ENCODE assay signal across 18 cellular contexts in genomic region chr12:30416631-30417030, GRCh38.
DNase-seq lines count a peak whose midpoint lies in the region; ATAC-seq and TF ChIP-seq lines count a peak whose summit lies in the region.
"Had no signal": no experiment of that assay in that cellular context is flagged by ENCODE, and none has a peak within 500 bp of the region (broad histone marks: within the 10 kb centered on the region; RNA-seq: fewer than 3 reads in every experiment).

No MANE protein-coding gene starts in this region.

- H3K9ac ChIP-seq in mammary epithelial cell (ENCODE audit: insufficient read depth, low read length), result peak overlapping the region; percentile 40
- no peak overlapping the region for H3K9ac ChIP-seq in PC-3 (ENCODE audit: low read length)
- H3K9ac ChIP-seq: BLaER1 had no signal

- H3K9me3 Mint-ChIP-seq in activated T-cell treated with anti-CD3 and anti-CD28 coated beads, Interleukin-2, amount 50 U/mL, for 4 hours, result peaks cover 6% of the 10 kb centered on the region

- intact Hi-C loops in mammary epithelial cell (cut with micrococcal nuclease), result loop anchor here (1.0 to 2.0 kb wide), 2 partner anchors 41 to 378 kb away; no protein-coding TSS in a partner anchor
- intact Hi-C loops in PC-3 (cut with micrococcal nuclease), result no loop called here
- intact Hi-C loops in A673 (cut with micrococcal nuclease; ENCODE audit: unreplicated experiment), result no loop called here

- POLR2A ChIA-PET in RWPE1 (lab: Yijun Ruan, JAX; ENCODE audit: low non-redundant PET), result no interaction called here
- POLR2A ChIA-PET in PC-3 (lab: Charles Lee; ENCODE audit: unreplicated experiment), result no interaction called here
- POLR2A ChIA-PET in A673 (lab: Charles Lee; ENCODE audit: low non-redundant PET), result no interaction called here

- H3K36me3 ChIP-seq in mammary epithelial cell (ENCODE audit: insufficient read depth, low read length), result no peaks in the 10 kb centered on the region
- no peaks in the 10 kb centered on the region for H3K36me3 ChIP-seq in osteoblast (ENCODE audit: insufficient read depth, low read length)
- no peaks in the 10 kb centered on the region for H3K36me3 ChIP-seq in PC-3 (ENCODE audit: low read depth, low read length)
- H3K36me3 ChIP-seq in A673 (ENCODE audit: insufficient read depth, low read length, poor library complexity, severe bottlenecking), result no peaks in the 10 kb centered on the region
- H3K36me3 ChIP-seq: BLaER1 had no signal

- no peaks in the 10 kb centered on the region for H4K20me1 ChIP-seq in mammary epithelial cell (ENCODE audit: insufficient read depth, low read length)
- no peaks in the 10 kb centered on the region for H4K20me1 ChIP-seq in osteoblast (ENCODE audit: insufficient read depth, low read length)
- H4K20me1 ChIP-seq in PC-3 (ENCODE audit: low read length), result no peaks in the 10 kb centered on the region
- H4K20me1 ChIP-seq: BLaER1 had no signal

- H3K27ac ChIP-seq in RWPE1 (no peak overlapping the region), mammary epithelial cell (ENCODE audit: insufficient read depth, low read depth, low read length) (peak overlapping the region; percentile 92), epithelial cell of prostate (peak overlapping the region; percentile 83), osteoblast (ENCODE audit: low read depth, low read length) (peak overlapping the region; percentile 93), PC-3 (ENCODE audit: low read length) (no peak overlapping the region), A673 (ENCODE audit: low read depth, low read length, poor library complexity, severe bottlenecking) (no peak overlapping the region)
- H3K27ac ChIP-seq: BLaER1, HL-60 had no signal

- H3K4me2 ChIP-seq in mammary epithelial cell (ENCODE audit: insufficient read depth, low read depth, low read length) (peak overlapping the region; percentile 69), osteoblast (ENCODE audit: insufficient read depth, low read length) (no peak overlapping the region), PC-3 (ENCODE audit: low read length) (no peak overlapping the region)
- H3K4me2 ChIP-seq: BLaER1, GM23338 had no signal

- no peaks in the 10 kb centered on the region for H3K9me2 ChIP-seq in PC-3 (replicated peaks; ENCODE audit: low read length)

- H3K4me3 ChIP-seq in mammary epithelial cell (replicated peaks in 1 of 3; ENCODE audit: insufficient read depth in 1 of 3, low read depth in 2 of 3, low read length in 3 of 3) (peak overlapping the region in 1 of 3 experiments; percentile 21), osteoblast (ENCODE audit: insufficient read depth, low read length) (no peak overlapping the region), PC-3 (ENCODE audit: low read length) (no peak overlapping the region), A673 (ENCODE audit: low read depth, low read length, poor library complexity, severe bottlenecking) (no peak overlapping the region)
- H3K4me3 ChIP-seq: BLaER1, GM23338 had no signal

- H3K4me1 ChIP-seq in mammary epithelial cell (ENCODE audit: insufficient read depth, low read length) (peaks cover 57% of the 10 kb centered on the region), osteoblast (ENCODE audit: insufficient read depth, low read length) (peaks cover 32% of the 10 kb centered on the region), PC-3 (ENCODE audit: insufficient read depth, low read length) (peaks cover 27% of the 10 kb centered on the region), A673 (ENCODE audit: insufficient read depth, low read length, poor library complexity, severe bottlenecking) (no peaks in the 10 kb centered on the region)
- H3K4me1 ChIP-seq: BLaER1 had no signal

- BruUV-seq in mammary epithelial cell (replicated peaks; lab: Mats Ljungman, UMichigan) (no TSS peak), PC-3 (replicated peaks; lab: Mats Ljungman, UMichigan) (no TSS peak), A673 (replicated peaks; lab: Mats Ljungman, UMichigan) (no TSS peak)

- DNase-seq in RWPE1 (ENCODE audit: low spot score) (peak; percentile 32), mammary epithelial cell (peak; percentile 71), epithelial cell of prostate (ENCODE audit: low read depth, low spot score) (peak; percentile 29), osteoblast (ENCODE audit: insufficient read length, low spot score, missing footprints) (no peak), NCI-H1092 treated with DMSO at 0.1 percent for 48 hours (lab: John Stamatoyannopoulos, UW) (no peak), PC-3 (no peak), A673 (ENCODE audit: low spot score) (no peak)
- DNase-seq in activated T-cell treated with anti-CD3 and anti-CD28 coated beads, Interleukin-2, amount 50 U/mL, for 4 hours, result no peak
- DNase-seq: CD4-positive, alpha-beta memory T cell; DMS153; DMS79; GDM1; HCEC 1CT; IMR-90 had no signal

- H3F3A ChIP-seq in PC-3 (ENCODE audit: low read length, unreplicated experiment), result no peaks in the 10 kb centered on the region

- H3K79me2 ChIP-seq in mammary epithelial cell (ENCODE audit: insufficient read depth, low read length) (no peaks in the 10 kb centered on the region), osteoblast (ENCODE audit: insufficient read depth, low read length) (no peaks in the 10 kb centered on the region), PC-3 (ENCODE audit: low read length) (no peaks in the 10 kb centered on the region)

- no peak for ATAC-seq in PC-3
- ATAC-seq in activated T-cell treated with anti-CD3 and anti-CD28 coated beads, Interleukin-2, amount 50 U/mL, for 4 hours, result no peak
- ATAC-seq: GM23338 had no signal

- in situ Hi-C loops in mammary epithelial cell (cut with MboI; ENCODE audit: low sequenced_read_pairs in 2 of 2), result no loop called here

- dilution Hi-C loops in mammary epithelial cell (cut with HindIII; ENCODE audit: low sequenced_read_pairs), result no loop called here

- no peak for TF ChIP-seq CTCF in RWPE1 (conservative IDR thresholded peaks at IDR 0.05; ENCODE audit: low read depth)
- no peak for TF ChIP-seq CTCF in mammary epithelial cell (conservative IDR thresholded peaks at IDR 0.05 in 1 of 2, IDR thresholded peaks at IDR 0.05 in 1 of 2; ENCODE audit: extremely low read depth in 1 of 2, insufficient read depth in 1 of 2, low read depth in 1 of 2, low read length in 2 of 2)
- no peak for TF ChIP-seq CTCF in osteoblast (IDR thresholded peaks at IDR 0.05; ENCODE audit: extremely low read depth, low read depth, low read length)
- TF ChIP-seq CTCF in PC-3 (conservative IDR thresholded peaks at IDR 0.05; ENCODE audit: low read depth, low read length), result no peak
- no peak for TF ChIP-seq CTCF in A673 (conservative IDR thresholded peaks at IDR 0.05; ENCODE audit: low read depth, low read length)

- H3K9me3 ChIP-seq in mammary epithelial cell (replicated peaks; ENCODE audit: insufficient read depth, low read length) (no peaks in the 10 kb centered on the region), osteoblast (ENCODE audit: low read depth, low read length) (no peaks in the 10 kb centered on the region), PC-3 (ENCODE audit: low read length) (no peaks in the 10 kb centered on the region), A673 (ENCODE audit: low read depth, low read length, poor library complexity, severe bottlenecking) (no peaks in the 10 kb centered on the region)

- peak overlapping the region; percentile 41 for H2AFZ ChIP-seq in mammary epithelial cell (ENCODE audit: low read depth, low read length)
- no peak overlapping the region for H2AFZ ChIP-seq in osteoblast (ENCODE audit: low read length)
- no peak overlapping the region for H2AFZ ChIP-seq in PC-3 (ENCODE audit: low read length)
- H2AFZ ChIP-seq: GM23338 had no signal

- no peak overlapping the region for H3K4me3 Mint-ChIP-seq in activated T-cell treated with anti-CD3 and anti-CD28 coated beads, Interleukin-2, amount 50 U/mL, for 4 hours
- H3K4me3 Mint-ChIP-seq: CD14-positive monocyte; CD4-positive, alpha-beta memory T cell; GM23338 had no signal

- H3K27me3 Mint-ChIP-seq in activated T-cell treated with anti-CD3 and anti-CD28 coated beads, Interleukin-2, amount 50 U/mL, for 4 hours (ENCODE audit: low read depth), result no peaks in the 10 kb centered on the region

- no peaks in the 10 kb centered on the region for H3K4me1 Mint-ChIP-seq in activated T-cell treated with anti-CD3 and anti-CD28 coated beads, Interleukin-2, amount 50 U/mL, for 4 hours (ENCODE audit: low read depth)
- H3K4me1 Mint-ChIP-seq: CD14-positive monocyte; CD4-positive, alpha-beta memory T cell; GM23338 had no signal

- WGBS in mammary epithelial cell (ENCODE audit: low coverage, missing lambda C conversion rate), result 11% methylated on average over 3 of the region's 3 CpGs

- no peaks in the 10 kb centered on the region for H3K36me3 Mint-ChIP-seq in activated T-cell treated with anti-CD3 and anti-CD28 coated beads, Interleukin-2, amount 50 U/mL, for 4 hours (ENCODE audit: insufficient read depth)
- H3K36me3 Mint-ChIP-seq: CD14-positive monocyte; CD4-positive, alpha-beta memory T cell had no signal

- CTCF ChIA-PET in RWPE1 (lab: Yijun Ruan, JAX), result no interaction called here
- CTCF ChIA-PET in mammary epithelial cell (lab: Charles Lee; ENCODE audit: low non-redundant PET), result interaction anchor here (0.6 kb wide), 1 partner anchor 658 kb away, joined by 6 read pairs; no protein-coding TSS in a partner anchor
- CTCF ChIA-PET in PC-3 (lab: Charles Lee), result no interaction called here
- CTCF ChIA-PET in A673 (lab: Charles Lee), result no interaction called here

- H3K27me3 ChIP-seq in mammary epithelial cell (ENCODE audit: insufficient read depth, low read length), result no peaks in the 10 kb centered on the region
- no peaks in the 10 kb centered on the region for H3K27me3 ChIP-seq in osteoblast (ENCODE audit: insufficient read depth, low read length)
- no peaks in the 10 kb centered on the region for H3K27me3 ChIP-seq in PC-3 (ENCODE audit: low read length)
- H3K27me3 ChIP-seq in A673 (replicated peaks; ENCODE audit: insufficient read depth, low read depth, low read length, poor library complexity), result no peaks in the 10 kb centered on the region
- H3K27me3 ChIP-seq: BLaER1 had no signal

Comparison
In these comparisons a context has a peak if more than half of its experiments do, and no peak if none do; other contexts are left out.
1. DNase-seq: peak in RWPE1 (single experiment), mammary epithelial cell (single experiment) and epithelial cell of prostate (single experiment); none in osteoblast (single experiment), NCI-H1092 treated with DMSO at 0.1 percent for 48 hours (single experiment), PC-3 (single experiment), activated T-cell treated with anti-CD3 and anti-CD28 coated beads, Interleukin-2, amount 50 U/mL, for 4 hours (single experiment) and A673 (single experiment).
2. H3K27ac ChIP-seq: peak in mammary epithelial cell (single experiment), epithelial cell of prostate (single experiment) and osteoblast (single experiment); none in RWPE1 (single experiment), PC-3 (single experiment) and A673 (single experiment).